9 cellular contexts compared by ENCODE assay signal in genomic region chr3:31219131-31219843, GRCh38.
DNase-seq lines count a peak whose midpoint lies in the region; ATAC-seq and TF ChIP-seq lines count a peak whose summit lies in the region.
"Had no signal": no experiment of that assay in that cellular context is flagged by ENCODE, and none has a peak within 500 bp of the region (broad histone marks: within the 10 kb centered on the region; RNA-seq: fewer than 3 reads in every experiment).

No MANE protein-coding gene starts in this region.

- H3K23ac ChIP-seq in IMR-90 (ENCODE audit: low read depth, low read length): no peak overlapping the region

- H3K27ac ChIP-seq in IMR-90 (ENCODE audit: insufficient read depth, low read length) (no peak overlapping the region), osteoblast (ENCODE audit: low read depth, low read length) (no peak overlapping the region), hepatocyte (no peak overlapping the region)

- no peaks in the 10 kb centered on the region for H3K9me2 ChIP-seq in hepatocyte (replicated peaks; ENCODE audit: insufficient read depth)

- H3K4me3 ChIP-seq in IMR-90 (ENCODE audit: insufficient read depth, low read depth, low read length) (no peak overlapping the region), fibroblast of villous mesenchyme (ENCODE audit: low read depth, low read length) (no peak overlapping the region), osteoblast (ENCODE audit: insufficient read depth, low read length) (no peak overlapping the region), hepatocyte (no peak overlapping the region)

- H3K18ac ChIP-seq in IMR-90 (ENCODE audit: low read depth, low read length): no peak overlapping the region

- DNase-seq in GM13977 (ENCODE audit: low spot score) (peak; percentile 38), IMR-90 (peak; percentile 15), fibroblast of villous mesenchyme (ENCODE audit: low read depth) (peak; percentile 48), osteoblast (ENCODE audit: insufficient read length, low spot score, missing footprints) (no peak), activated T-cell treated with anti-CD3 and anti-CD28 coated beads for 4 hours (no peak), hepatocyte (ENCODE audit: low spot score) (no peak), A172 (ENCODE audit: low spot score) (no peak)
- DNase-seq: activated naive CD4-positive, alpha-beta T cell treated with anti-CD3 and anti-CD28 coated beads, Interleukin-2, amount 50 U/mL, for 16 hours had no signal

- no peak overlapping the region for H3K4me2 ChIP-seq in IMR-90 (ENCODE audit: low read depth, low read length)
- no peak overlapping the region for H3K4me2 ChIP-seq in osteoblast (ENCODE audit: insufficient read depth, low read length)
- no peak overlapping the region for H3K4me2 ChIP-seq in hepatocyte

- no peak overlapping the region for H3K9ac ChIP-seq in IMR-90 (ENCODE audit: low read depth, low read length)

- H4K91ac ChIP-seq in IMR-90 (ENCODE audit: insufficient read depth, low read depth, low read length): no peak overlapping the region

- H2BK15ac ChIP-seq in IMR-90 (ENCODE audit: low read depth, low read length): no peak overlapping the region

- H2AFZ ChIP-seq in IMR-90 (replicated peaks; ENCODE audit: low read length, poor library complexity) (no peak overlapping the region), osteoblast (ENCODE audit: low read length) (no peak overlapping the region), hepatocyte (no peak overlapping the region)

- peak; percentile 73 for ATAC-seq in GM21737 (IDR thresholded peaks at IDR 0.05; ENCODE audit: unreplicated experiment)
- ATAC-seq in IMR-90 (ENCODE audit: low read depth): no peak; the same call in 1 of the 2 replicates

- no peak overlapping the region for H2BK120ac ChIP-seq in IMR-90 (ENCODE audit: low read depth, low read length)

- no peaks in the 10 kb centered on the region for H3K4me1 ChIP-seq in IMR-90 (ENCODE audit: control insufficient read depth, insufficient read depth, low read length)
- no peaks in the 10 kb centered on the region for H3K4me1 ChIP-seq in osteoblast (ENCODE audit: insufficient read depth, low read length)
- no peaks in the 10 kb centered on the region for H3K4me1 ChIP-seq in hepatocyte (ENCODE audit: insufficient read depth)

- no peak overlapping the region for H2BK20ac ChIP-seq in IMR-90 (ENCODE audit: low read depth, low read length)

- no peaks in the 10 kb centered on the region for H3K79me2 ChIP-seq in osteoblast (ENCODE audit: insufficient read depth, low read length)
- no peaks in the 10 kb centered on the region for H3K79me2 ChIP-seq in hepatocyte

- TF ChIP-seq CTCF in GM13977 (IDR thresholded peaks at IDR 0.05; ENCODE audit: extremely low read depth, insufficient read depth, missing control alignments) (no peak), IMR-90 (conservative IDR thresholded peaks at IDR 0.05; ENCODE audit: low read depth, low read length) (no peak), fibroblast of villous mesenchyme (IDR thresholded peaks at IDR 0.05; ENCODE audit: insufficient read depth, low read depth, low read length) (no peak), osteoblast (IDR thresholded peaks at IDR 0.05; ENCODE audit: extremely low read depth, low read depth, low read length) (no peak), hepatocyte (IDR thresholded peaks at IDR 0.05; ENCODE audit: poor library complexity) (no peak)

- dilution Hi-C loops in IMR-90 (cut with HindIII; ENCODE audit: low sequenced_read_pairs, unreplicated experiment): no loop called here

- H4K20me1 ChIP-seq in IMR-90 (ENCODE audit: insufficient read depth, low read length) (no peaks in the 10 kb centered on the region), osteoblast (ENCODE audit: insufficient read depth, low read length) (no peaks in the 10 kb centered on the region), hepatocyte (ENCODE audit: insufficient read depth, poor library complexity, severe bottlenecking) (no peaks in the 10 kb centered on the region)

- no CpG with 5 or more reads among the region's 2 CpGs for WGBS in IMR-90 (ENCODE audit: extremely low coverage in 2 of 2, insufficient read length in 1 of 2), 2 experiments
- 53% methylated on average over 2 of the region's 2 CpGs for WGBS in hepatocyte (ENCODE audit: low lambda C conversion rate, missing lambda C conversion rate)

- no peaks in the 10 kb centered on the region for H3K9me3 ChIP-seq in IMR-90 (ENCODE audit: control insufficient read depth, insufficient read depth, low read length)
- no peaks in the 10 kb centered on the region for H3K9me3 ChIP-seq in osteoblast (ENCODE audit: low read depth, low read length)
- no peaks in the 10 kb centered on the region for H3K9me3 ChIP-seq in hepatocyte (ENCODE audit: low read depth)

- H4K8ac ChIP-seq in IMR-90 (ENCODE audit: low read depth in 2 of 2, low read length in 2 of 2): no peak overlapping the region

- H3K4ac ChIP-seq in IMR-90 (ENCODE audit: low read depth, low read length): no peak overlapping the region

- CTCF ChIA-PET in IMR-90 (lab: Yijun Ruan, JAX): no interaction called here

- in situ Hi-C loops in GM13977 (cut with MboI; ENCODE audit: low pct_unique_long_range_greater_than_20kb, low sequenced_read_pairs, unreplicated experiment): no loop called here
- in situ Hi-C loops in IMR-90 (cut with MboI; ENCODE audit: low sequenced_read_pairs): no loop called here

- no peak overlapping the region for H3K56ac ChIP-seq in IMR-90 (ENCODE audit: extremely low read depth, insufficient read depth, low read length)

- no peak for TF ChIP-seq POLR2A in IMR-90 (IDR thresholded peaks at IDR 0.05; ENCODE audit: low read depth, low read length)

- no peak overlapping the region for H2BK5ac ChIP-seq in IMR-90 (ENCODE audit: low read depth, low read length, poor library complexity, severe bottlenecking)

- H4K5ac ChIP-seq in IMR-90 (ENCODE audit: low read depth, low read length): no peak overlapping the region

- POLR2A ChIA-PET in IMR-90 (lab: Charles Lee; ENCODE audit: unreplicated experiment): no interaction called here

- no peaks in the 10 kb centered on the region for H3K79me1 ChIP-seq in IMR-90 (ENCODE audit: low read depth in 1 of 2, low read length in 2 of 2)

- H2AK5ac ChIP-seq in IMR-90 (ENCODE audit: low read depth, low read length): no peak overlapping the region

- peaks cover 2% of the 10 kb centered on the region; the same call in 1 of the 2 replicates for H3K27me3 ChIP-seq in IMR-90 (ENCODE audit: control insufficient read depth, insufficient read depth, low read length)
- peaks cover 4% of the 10 kb centered on the region for H3K27me3 ChIP-seq in osteoblast (ENCODE audit: insufficient read depth, low read length)
- H3K27me3 ChIP-seq in hepatocyte: no peaks in the 10 kb centered on the region

- TF ChIP-seq RAD21 in IMR-90 (IDR thresholded peaks at IDR 0.05; ENCODE audit: low read length): no peak

- no peak overlapping the region for H2AK9ac ChIP-seq in IMR-90 (replicated peaks; ENCODE audit: low read depth, low read length, poor library complexity)

- no TSS peak for BruUV-seq in IMR-90 (replicated peaks; lab: Mats Ljungman, UMichigan)

- H3K9me1 ChIP-seq in IMR-90 (ENCODE audit: insufficient read depth, low read length): no peaks in the 10 kb centered on the region

- H3K36me3 ChIP-seq in IMR-90 (ENCODE audit: control insufficient read depth, insufficient read depth, low read length): no peaks in the 10 kb centered on the region
- H3K36me3 ChIP-seq in osteoblast (ENCODE audit: insufficient read depth, low read length): no peaks in the 10 kb centered on the region
- no peaks in the 10 kb centered on the region for H3K36me3 ChIP-seq in hepatocyte (replicated peaks; ENCODE audit: insufficient read depth, low read depth)

- no peak overlapping the region for H3K14ac ChIP-seq in IMR-90 (replicated peaks; ENCODE audit: low read depth, low read length)

- intact Hi-C loops in IMR-90 (cut with micrococcal nuclease): no loop called here

TF ChIP-seq in IMR-90, 13 proteins besides CTCF, POLR2A, EP300 and RAD21:
- TF ChIP-seq NFE2L2 (IDR thresholded peaks at IDR 0.05; ENCODE audit: low read depth, low read length) (no peak), MAFK (IDR thresholded peaks at IDR 0.05; ENCODE audit: low read depth, low read length) (no peak), USF2 (IDR thresholded peaks at IDR 0.05; ENCODE audit: low read depth, low read length) (no peak), RCOR1 (IDR thresholded peaks at IDR 0.05; ENCODE audit: insufficient replicate concordance, low read length) (no peak), SMC3 (IDR thresholded peaks at IDR 0.05; ENCODE audit: low read depth, low read length) (no peak), MAZ (IDR thresholded peaks at IDR 0.05; ENCODE audit: borderline replicate concordance, low read depth, low read length) (no peak), RFX5 (IDR thresholded peaks at IDR 0.05; ENCODE audit: low read depth, low read length) (no peak), FOS (IDR thresholded peaks at IDR 0.05; ENCODE audit: low read depth, low read length) (no peak), CHD1 (IDR thresholded peaks at IDR 0.05; ENCODE audit: low read depth, low read length) (no peak), BHLHE40 (IDR thresholded peaks at IDR 0.05; ENCODE audit: low read depth, low read length) (no peak), MXI1 (IDR thresholded peaks at IDR 0.05; ENCODE audit: borderline replicate concordance, low read depth, low read length) (no peak), CEBPB (IDR thresholded peaks at IDR 0.05; ENCODE audit: low read depth, low read length) (no peak), ELK1 (IDR thresholded peaks at IDR 0.05; ENCODE audit: borderline replicate concordance, low read depth, low read length) (no peak)

Comparison
In these comparisons a context has a peak if more than half of its experiments do, and no peak if none do; other contexts are left out.
1. DNase-seq: peak in GM13977 (single experiment), IMR-90 (single experiment) and fibroblast of villous mesenchyme (single experiment); none in osteoblast (single experiment), activated T-cell treated with anti-CD3 and anti-CD28 coated beads for 4 hours (single experiment), hepatocyte (single experiment) and A172 (single experiment).